Comparison of ENCODE assay signal across 11 cellular contexts in the genomic region with DNA sequence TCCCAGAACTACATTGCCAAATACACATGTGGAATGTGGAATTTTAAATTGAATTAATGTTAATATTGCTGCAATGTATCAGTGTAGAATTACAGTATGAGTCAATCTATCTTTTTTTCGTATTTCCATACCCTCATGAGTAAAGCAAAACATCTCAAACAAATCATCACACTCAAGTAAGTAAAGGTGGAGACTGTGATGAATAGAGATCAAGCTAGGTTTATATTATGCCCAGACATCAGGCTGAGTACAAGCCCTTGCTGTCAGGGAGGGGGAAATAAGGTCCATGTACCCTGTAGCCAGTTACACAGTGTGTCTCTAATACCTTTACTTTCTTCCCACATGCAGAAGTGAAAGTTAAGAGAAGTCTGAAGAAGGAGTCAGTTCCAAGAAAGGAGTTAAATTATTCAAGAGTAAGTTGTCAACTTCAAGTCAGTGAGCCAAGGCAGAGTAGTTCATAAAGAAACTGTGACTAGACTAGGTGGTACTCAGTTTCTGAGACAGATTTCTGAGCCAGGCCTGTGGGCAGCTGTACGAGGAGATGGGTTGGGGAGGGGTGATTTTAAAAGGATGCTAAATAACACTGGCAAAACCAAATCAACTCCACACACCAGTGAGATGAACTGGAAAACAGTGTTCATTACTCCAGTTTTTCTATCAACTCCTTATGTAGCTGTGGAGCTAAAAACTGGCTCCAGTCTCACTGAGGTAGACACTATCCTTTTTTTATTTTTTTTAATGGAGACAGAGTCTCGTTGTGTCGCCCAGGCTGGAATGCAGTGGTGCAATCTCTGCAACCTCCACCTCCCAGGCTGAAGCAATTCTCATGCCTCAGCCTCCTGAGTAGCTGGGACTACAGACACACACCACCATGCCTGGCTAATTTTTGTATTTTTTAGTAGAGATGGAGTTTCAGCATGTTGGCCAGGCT. TPM values are rescaled to one million over a fixed set of nuclear protein-coding genes. Genes with fewer than 3 reads are reported as not detected.
DNase-seq lines count a peak whose midpoint lies in the region; ATAC-seq, FAIRE-seq and TF ChIP-seq lines count a peak whose summit lies in the region.
"Had no signal": no experiment of that assay in that cellular context is flagged by ENCODE, and none has a peak within 500 bp of the region (broad histone marks: within the 10 kb centered on the region; RNA-seq: fewer than 3 reads in every experiment).

No MANE protein-coding gene starts in this region.

- H3K27ac ChIP-seq in CD4-positive, alpha-beta memory T cell (ENCODE audit: low read depth, low read length) = no peak overlapping the region

- H3K9me3 Mint-ChIP-seq in activated T-cell treated with anti-CD3 and anti-CD28 coated beads, Interleukin-2, amount 50 U/mL, for 72 hours = no peaks in the 10 kb centered on the region
- H3K9me3 Mint-ChIP-seq in CD4-positive, alpha-beta memory T cell = no peaks in the 10 kb centered on the region

- H3K27me3 ChIP-seq in CD4-positive, alpha-beta memory T cell (ENCODE audit: insufficient read depth, low read length) = no peaks in the 10 kb centered on the region

- no peaks in the 10 kb centered on the region for H3K4me1 ChIP-seq in CD4-positive, alpha-beta memory T cell (ENCODE audit: insufficient read depth, low read length)

- peak overlapping the region; percentile 13 for H3K27ac Mint-ChIP-seq in activated T-cell treated with anti-CD3 and anti-CD28 coated beads, Interleukin-2, amount 50 U/mL, for 72 hours
- H3K27ac Mint-ChIP-seq in CD4-positive, alpha-beta memory T cell = no peak overlapping the region

- peak overlapping the region; percentile 35 to 56 for H3K4me3 Mint-ChIP-seq in activated T-cell treated with anti-CD3 and anti-CD28 coated beads, Interleukin-2, amount 50 U/mL, for 72 hours
- H3K4me3 Mint-ChIP-seq in CD4-positive, alpha-beta memory T cell = peak overlapping the region in 1 of 8 donors; percentile 15

- CTCF ChIA-PET in CD4-positive, alpha-beta memory T cell (lab: Charles Lee; ENCODE audit: partially characterized antibody) = no interaction called here

- POLR2A ChIA-PET in CD4-positive, alpha-beta memory T cell (lab: Charles Lee; ENCODE audit: partially characterized antibody) = no interaction called here

- DNase-seq in AG10803 (ENCODE audit: low read depth) = peak; percentile 26
- DNase-seq in GM19239 (ENCODE audit: insufficient read length, low spot score) = no peak
- peak; percentile 16 to 30 for DNase-seq in activated T-cell treated with anti-CD3 and anti-CD28 coated beads, Interleukin-2, amount 50 U/mL, for 72 hours
- DNase-seq in GM19238 (ENCODE audit: insufficient read length, low spot score) = no peak
- no peak for DNase-seq in SW480 (ENCODE audit: low spot score)
- no peak for DNase-seq in glomerular visceral epithelial cell (ENCODE audit: extremely low spot score)
- no peak for DNase-seq in CD4-positive, alpha-beta memory T cell
- DNase-seq: Calu3, kidney, NCI-H1417 had no signal

- H3K36me3 ChIP-seq in CD4-positive, alpha-beta memory T cell (ENCODE audit: insufficient read depth, low read length) = no peaks in the 10 kb centered on the region

- no peaks in the 10 kb centered on the region for H3K9me3 ChIP-seq in CD4-positive, alpha-beta memory T cell (ENCODE audit: control insufficient read depth in 1 of 2, low read length in 2 of 2)

- intact Hi-C loops in CD4-positive, alpha-beta memory T cell (cut with micrococcal nuclease) = no loop called here

- H3K27me3 Mint-ChIP-seq in activated T-cell treated with anti-CD3 and anti-CD28 coated beads, Interleukin-2, amount 50 U/mL, for 72 hours (ENCODE audit: low read depth) = peaks cover 15% of the 10 kb centered on the region
- H3K27me3 Mint-ChIP-seq in CD4-positive, alpha-beta memory T cell = peaks cover 0 to 1% of the 10 kb centered on the region in 2 donors

- no peak overlapping the region for H3K4me3 ChIP-seq in AG10803 (ENCODE audit: low read length)
- no peak overlapping the region for H3K4me3 ChIP-seq in CD4-positive, alpha-beta memory T cell (ENCODE audit: low read length in 2 of 2)

- TF ChIP-seq CTCF in AG10803 (conservative IDR thresholded peaks at IDR 0.05; ENCODE audit: low read length) = no peak

- H3K36me3 Mint-ChIP-seq in activated T-cell treated with anti-CD3 and anti-CD28 coated beads, Interleukin-2, amount 50 U/mL, for 72 hours (ENCODE audit: insufficient read depth in 2 of 2) = no peaks in the 10 kb centered on the region
- no peaks in the 10 kb centered on the region for H3K36me3 Mint-ChIP-seq in CD4-positive, alpha-beta memory T cell

- peaks cover 31% of the 10 kb centered on the region for H3K4me1 Mint-ChIP-seq in activated T-cell treated with anti-CD3 and anti-CD28 coated beads, Interleukin-2, amount 50 U/mL, for 72 hours (ENCODE audit: low read depth)
- peaks cover 0 to 4% (median 0%) of the 10 kb centered on the region in 4 donors for H3K4me1 Mint-ChIP-seq in CD4-positive, alpha-beta memory T cell

- peak; percentile 66 for ATAC-seq in HG03064 (IDR thresholded peaks at IDR 0.05; ENCODE audit: low read depth, unreplicated experiment)
- ATAC-seq in activated T-cell treated with anti-CD3 and anti-CD28 coated beads, Interleukin-2, amount 50 U/mL, for 72 hours (replicated peaks in 1 of 2) = peak; percentile 96 to 97

- peak; percentile 97 for FAIRE-seq in GM19239 (lab: Jason Lieb, UNC)
- FAIRE-seq: kidney had no signal

RNA-seq across cellular contexts. Expression of a gene that starts 23.8 kb away (rescaled TPM):
- total RNA-seq in activated T-cell treated with anti-CD3 and anti-CD28 coated beads, Interleukin-2, amount 50 U/mL, for 72 hours = 10 to 100 TPM; 24.8 to 30.6 TPM
- 10 to 100 TPM; 17.2 to 21.8 TPM for total RNA-seq in CD4-positive, alpha-beta memory T cell
- polyA plus RNA-seq in CD4-positive, alpha-beta memory T cell = 10 to 100 TPM in 1 of 2 donors, 1 to 10 TPM in 1; 8.4 to 13.3 TPM

Comparison
In these comparisons a context has a peak if more than half of its experiments do, and no peak if none do; other contexts are left out.
1. DNase-seq: peak in AG10803 (single experiment) and activated T-cell treated with anti-CD3 and anti-CD28 coated beads, Interleukin-2, amount 50 U/mL, for 72 hours (2 of 2); none in GM19239 (single experiment), GM19238 (single experiment), SW480 (single experiment), glomerular visceral epithelial cell (single experiment) and CD4-positive, alpha-beta memory T cell (0 of 5).